Comparison of ENCODE assay signal across 18 cellular contexts in genomic region chr14:88683119-88683518, GRCh38.
"Had no signal": no experiment of that assay in that cellular context is flagged by ENCODE, and none has a peak within 500 bp of the region (broad histone marks: within the 10 kb centered on the region; RNA-seq: fewer than 3 reads in every experiment).

No MANE protein-coding gene starts in this region.

- H3K4me1 ChIP-seq: right atrium auricular region, sigmoid colon, tibial artery, upper lobe of right lung, vagina had no signal

- ATAC-seq: natural killer cell; stimulated activated naive CD8-positive, alpha-beta T cell treated with anti-CD3 and anti-CD28 coated beads, Interleukin-15, Interleukin-2, amounts not matched to agents 100 U/mL and 50 U/mL, for 24 hours; upper lobe of right lung had no signal

- H3K9me3 ChIP-seq: ovary, right atrium auricular region, sigmoid colon, tibial artery, upper lobe of right lung, vagina had no signal

- DNase-seq: effector memory CD8-positive, alpha-beta T cell; foreskin melanocyte; head of caudate nucleus; mammary epithelial cell; natural killer cell; ovary; sigmoid colon; stimulated activated CD4-positive, alpha-beta T cell treated with anti-CD3 and anti-CD28 coated beads, Interleukin-12 subunit alpha, Interleukin-12 subunit beta, amount 100 ng/mL, for 4 hours; stimulated activated naive CD8-positive, alpha-beta T cell treated with anti-CD3 and anti-CD28 coated beads, Interleukin-15, Interleukin-2, amounts not matched to agents 100 U/mL and 50 U/mL, for 24 hours; tibial artery; upper lobe of right lung had no signal

- H3K4me1 Mint-ChIP-seq: natural killer cell, neural crest cell had no signal

- H3K79me2 ChIP-seq: hepatocyte had no signal

- H3K4me3 ChIP-seq: hepatocyte, ovary, right atrium auricular region, sigmoid colon, skin epidermis, tibial artery, upper lobe of right lung, vagina had no signal

- H3K27me3 ChIP-seq: hepatocyte, ovary, right atrium auricular region, sigmoid colon, tibial artery, upper lobe of right lung, vagina had no signal

- H3K36me3 Mint-ChIP-seq: natural killer cell had no signal

- H2AFZ ChIP-seq: hepatocyte had no signal

- H3K27me3 Mint-ChIP-seq: dendritic cell treated with granulocyte-macrophage colony-stimulating factor and Interleukin-4, amounts not matched to agents 40 ng/mL and 50 ng/mL, for 4 days; effector memory CD8-positive, alpha-beta T cell had no signal

- H3K27ac Mint-ChIP-seq: dendritic cell treated with granulocyte-macrophage colony-stimulating factor and Interleukin-4, amounts not matched to agents 40 ng/mL and 50 ng/mL, for 4 days; natural killer cell had no signal

- FAIRE-seq: islet of Langerhans had no signal

- H3K4me3 Mint-ChIP-seq: dendritic cell treated with granulocyte-macrophage colony-stimulating factor and Interleukin-4, amounts not matched to agents 40 ng/mL and 50 ng/mL, for 4 days; effector memory CD8-positive, alpha-beta T cell; natural killer cell; neural crest cell had no signal

- H3K9me3 Mint-ChIP-seq: dendritic cell treated with granulocyte-macrophage colony-stimulating factor and Interleukin-4, amounts not matched to agents 40 ng/mL and 50 ng/mL, for 4 days; effector memory CD8-positive, alpha-beta T cell; natural killer cell; neural crest cell had no signal

- H3K27ac ChIP-seq: ovary, right atrium auricular region, sigmoid colon, skin epidermis, tibial artery, upper lobe of right lung, vagina had no signal

- H3K36me3 ChIP-seq: right atrium auricular region, sigmoid colon, tibial artery, upper lobe of right lung, vagina had no signal
